16 cellular contexts compared by ENCODE assay signal in genomic region chr15:78778422-78778821, GRCh38.
"Had no signal": no experiment of that assay in that cellular context is flagged by ENCODE, and none has a peak within 500 bp of the region (broad histone marks: within the 10 kb centered on the region; RNA-seq: fewer than 3 reads in every experiment).

No MANE protein-coding gene starts in this region.

- H3K27me3 ChIP-seq: body of pancreas, colonic mucosa, testis had no signal

- H3K4me1 ChIP-seq: body of pancreas, colonic mucosa, testis had no signal

- H3K36me3 Mint-ChIP-seq: activated CD4-positive, alpha-beta memory T cell treated with anti-CD3 and anti-CD28 coated beads for 36 hours; activated naive CD8-positive, alpha-beta T cell treated with anti-CD3 and anti-CD28 coated beads, Interleukin-2, amount 10 ng/mL, durations not matched to agents 7 days and 5 days; natural killer cell had no signal

- H3K4me3 Mint-ChIP-seq: activated CD4-positive, alpha-beta memory T cell treated with anti-CD3 and anti-CD28 coated beads for 36 hours; activated CD4-positive, alpha-beta T cell treated with anti-CD3 and anti-CD28 coated beads for 36 hours; activated naive CD8-positive, alpha-beta T cell treated with anti-CD3 and anti-CD28 coated beads, Interleukin-2, amount 10 ng/mL, durations not matched to agents 7 days and 5 days; natural killer cell had no signal

- H3K9me3 ChIP-seq: body of pancreas, colonic mucosa, testis had no signal

- H3K9me3 Mint-ChIP-seq: activated CD4-positive, alpha-beta memory T cell treated with anti-CD3 and anti-CD28 coated beads for 36 hours; activated naive CD8-positive, alpha-beta T cell treated with anti-CD3 and anti-CD28 coated beads, Interleukin-2, amount 10 ng/mL, durations not matched to agents 7 days and 5 days; natural killer cell had no signal

- H3K27ac ChIP-seq: body of pancreas, colonic mucosa, skin epidermis, testis, WERI-Rb-1 had no signal

- H3K4me3 ChIP-seq: body of pancreas, colonic mucosa, skin epidermis, testis had no signal

- H3K27ac Mint-ChIP-seq: activated CD4-positive, alpha-beta memory T cell treated with anti-CD3 and anti-CD28 coated beads for 36 hours; activated CD4-positive, alpha-beta T cell treated with anti-CD3 and anti-CD28 coated beads for 36 hours; activated naive CD8-positive, alpha-beta T cell treated with anti-CD3 and anti-CD28 coated beads, Interleukin-2, amount 10 ng/mL, durations not matched to agents 7 days and 5 days; natural killer cell had no signal

- FAIRE-seq: endometrium, frontal cortex had no signal

- H3K36me3 ChIP-seq: colonic mucosa, WERI-Rb-1 had no signal

- DNase-seq: activated CD4-positive, alpha-beta memory T cell treated with anti-CD3 and anti-CD28 coated beads for 36 hours; activated CD4-positive, alpha-beta T cell treated with anti-CD3 and anti-CD28 coated beads for 36 hours; activated naive CD4-positive, alpha-beta T cell; activated naive CD8-positive, alpha-beta T cell treated with anti-CD3 and anti-CD28 coated beads, Interleukin-2, amount 10 ng/mL, durations not matched to agents 7 days and 5 days; central memory CD4-positive, alpha-beta T cell; colonic mucosa; natural killer cell; stimulated activated CD4-positive, alpha-beta T cell treated with anti-CD3 and anti-CD28 coated beads, Interleukin-15, amount 100 ng/mL, for 24 hours; stimulated activated CD4-positive, alpha-beta T cell treated with anti-CD3 and anti-CD28 coated beads, Interleukin-2, amount 100 ng/mL, for 48 hours; T-helper 1 cell; testis; WERI-Rb-1 had no signal

- H3K4me1 Mint-ChIP-seq: activated CD4-positive, alpha-beta T cell treated with anti-CD3 and anti-CD28 coated beads for 36 hours; activated naive CD8-positive, alpha-beta T cell treated with anti-CD3 and anti-CD28 coated beads, Interleukin-2, amount 10 ng/mL, durations not matched to agents 7 days and 5 days; natural killer cell had no signal

- H3K27me3 Mint-ChIP-seq: activated CD4-positive, alpha-beta T cell treated with anti-CD3 and anti-CD28 coated beads for 36 hours had no signal
